1 cellular context compared by ENCODE assay signal in genomic region chr7:134126126-134126525, GRCh38.
TF ChIP-seq lines count a peak whose summit lies in the region.

No MANE protein-coding gene starts in this region.

TF ChIP-seq in A549, 52 proteins besides CTCF, POLR2A, EP300 and RAD21 (continued from another document):
- TF ChIP-seq JUNB (IDR thresholded peaks at IDR 0.05) = no peak
